Comparison of ENCODE assay signal across 7 cellular contexts in the genomic region with DNA sequence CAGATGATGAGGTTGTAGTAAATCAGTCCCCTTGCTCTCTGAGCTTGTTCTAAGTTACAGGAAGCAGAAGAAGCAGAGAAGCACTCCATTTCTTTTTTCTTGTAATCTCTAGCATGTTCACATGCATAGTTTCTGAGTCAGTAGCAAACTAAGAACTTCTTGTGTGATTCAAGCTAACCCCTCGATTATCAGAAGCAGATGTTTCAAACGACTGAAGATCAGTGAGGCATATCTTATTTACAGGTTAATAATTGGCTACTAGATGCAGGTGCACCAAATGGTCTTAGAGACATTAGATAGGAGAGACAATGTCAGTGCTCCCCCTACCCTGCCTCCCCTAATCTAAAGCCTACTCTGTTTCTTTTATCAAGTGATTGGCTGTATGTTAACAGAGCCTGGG.
ATAC-seq lines count a peak whose summit lies in the region.

No MANE protein-coding gene starts in this region.

- peak; percentile 81 for ATAC-seq in GM18858 (IDR thresholded peaks at IDR 0.05; ENCODE audit: unreplicated experiment)
- peak; percentile 45 for ATAC-seq in GM19328 (IDR thresholded peaks at IDR 0.05; ENCODE audit: unreplicated experiment)
- ATAC-seq in GM21390 (IDR thresholded peaks at IDR 0.05; ENCODE audit: unreplicated experiment), result peak; percentile 74
- peak; percentile 70 for ATAC-seq in HG02588 (IDR thresholded peaks at IDR 0.05; ENCODE audit: unreplicated experiment)
- ATAC-seq in HG02943 (IDR thresholded peaks at IDR 0.05; ENCODE audit: low read depth, unreplicated experiment), result peak; percentile 82
- ATAC-seq in HG03139 (IDR thresholded peaks at IDR 0.05; ENCODE audit: unreplicated experiment), result peak; percentile 85
- ATAC-seq in HG03520 (IDR thresholded peaks at IDR 0.05; ENCODE audit: unreplicated experiment), result peak; percentile 74

Comparison
In these comparisons a context has a peak if more than half of its experiments do, and no peak if none do; other contexts are left out.
1. Peak in every context shown above with its lines: ATAC-seq.